8 cellular contexts compared by ENCODE assay signal in genomic region chr19:13060964-13061927, GRCh38. TPM values are rescaled to one million over a fixed set of nuclear protein-coding genes. Genes with fewer than 3 reads are reported as not detected.
A peak's percentile ranks its signal among the peaks of the same experiment; 100 is the strongest.
DNase-seq lines count a peak whose midpoint lies in the region; ATAC-seq and FAIRE-seq lines count a peak whose summit lies in the region.

No MANE protein-coding gene starts in this region.

- H3K4me2 ChIP-seq in mesendoderm (ENCODE audit: low read length): peak overlapping the region; percentile 73

- H3K27me3 ChIP-seq in NT2/D1 (ENCODE audit: insufficient read depth, insufficient read length) (peaks cover 98% of the 10 kb centered on the region), mesendoderm (ENCODE audit: insufficient read depth, low read length, poor library complexity) (peaks cover 48% of the 10 kb centered on the region)

- H3K79me2 ChIP-seq in mesendoderm (ENCODE audit: control insufficient read depth, insufficient read depth, low read length): no peaks in the 10 kb centered on the region

- H4K8ac ChIP-seq in mesendoderm (ENCODE audit: low read depth, low read length): no peak overlapping the region

- H2BK5ac ChIP-seq in mesendoderm (ENCODE audit: low read length): no peak overlapping the region

- no peak overlapping the region for H4K5ac ChIP-seq in mesendoderm (ENCODE audit: low read length)

- H3K4me3 ChIP-seq in NT2/D1 (ENCODE audit: insufficient read length, low read depth): peak overlapping the region; percentile 52
- no peak overlapping the region for H3K4me3 ChIP-seq in mesendoderm (ENCODE audit: low read length)

- H3K79me1 ChIP-seq in mesendoderm (ENCODE audit: low read length): no peaks in the 10 kb centered on the region

- DNase-seq in ELF-1 (ENCODE audit: low read depth, low spot score): peak; percentile 92
- DNase-seq in HTR-8/SVneo (ENCODE audit: insufficient read length, low spot score): peak; percentile 85
- DNase-seq in NT2/D1 (ENCODE audit: low read depth, low spot score): peak; percentile 68
- DNase-seq in activated CD8-positive, alpha-beta memory T cell treated with anti-CD3 and anti-CD28 coated beads, Interleukin-2, amount 50 U/mL, for 48 hours: peak; percentile 92
- DNase-seq in mesendoderm: peak; percentile 77
- peak; percentile 46 for DNase-seq in stimulated activated CD8-positive, alpha-beta memory T cell treated with anti-CD3 and anti-CD28 coated beads, Interleukin-12 subunit alpha, Interleukin-12 subunit beta, amount 100 ng/mL, for 24 hours (ENCODE audit: extremely low read depth)

- H3K18ac ChIP-seq in mesendoderm (ENCODE audit: low read length): no peak overlapping the region

- peak overlapping the region; percentile 62 for H3K9ac ChIP-seq in NT2/D1 (ENCODE audit: insufficient read length, low read depth)
- H3K9ac ChIP-seq in mesendoderm (ENCODE audit: low read length): no peak overlapping the region

- no peak overlapping the region for H2AK5ac ChIP-seq in mesendoderm (ENCODE audit: low read length)

- H2BK15ac ChIP-seq in mesendoderm (replicated peaks; ENCODE audit: low read depth): no peak overlapping the region

- H3K36me3 ChIP-seq in NT2/D1 (ENCODE audit: insufficient read depth, insufficient read length, low read length): no peaks in the 10 kb centered on the region
- H3K36me3 ChIP-seq in mesendoderm (ENCODE audit: control insufficient read depth, insufficient read depth, low read length): no peaks in the 10 kb centered on the region

- no peak overlapping the region for H2BK120ac ChIP-seq in mesendoderm (ENCODE audit: low read depth, low read length)

- no peak overlapping the region for H3K56ac ChIP-seq in mesendoderm (ENCODE audit: low read length)

- ATAC-seq in HG03196 (IDR thresholded peaks at IDR 0.05; ENCODE audit: unreplicated experiment): no peak

- FAIRE-seq in HTR-8/SVneo (lab: Jason Lieb, UNC) (peak; percentile 80), endometrium (lab: Jason Lieb, UNC) (peak; percentile 35)

- H3K4me1 ChIP-seq in NT2/D1 (ENCODE audit: insufficient read depth, insufficient read length): peaks cover 24% of the 10 kb centered on the region
- no peaks in the 10 kb centered on the region for H3K4me1 ChIP-seq in mesendoderm (ENCODE audit: control insufficient read depth, low read depth, low read length)

- no peak overlapping the region for H3K23ac ChIP-seq in mesendoderm (ENCODE audit: low read length)

- no peaks in the 10 kb centered on the region for H3K9me3 ChIP-seq in NT2/D1 (ENCODE audit: insufficient read depth, low read length)

- H3K4ac ChIP-seq in mesendoderm (ENCODE audit: low read depth, low read length): no peak overlapping the region

- whole genome bisulfite sequencing in mesendoderm (ENCODE audit: extremely low coverage, insufficient coverage, low lambda C conversion rate): no CpG with 5 or more reads among the region's 40 CpGs

- no peak overlapping the region for H3K27ac ChIP-seq in mesendoderm (ENCODE audit: low read depth, low read length)

RNA-seq across cellular contexts. Expression of gene LYL1, which starts 41.4 kb away (rescaled TPM):
- 0.48 TPM for polyA plus RNA-seq in mesendoderm (2013, experiment 1 of 2)
- polyA plus RNA-seq in mesendoderm (2013, experiment 2 of 2): 0.62 TPM

RNA-seq across cellular contexts. Expression of gene TRMT1, which starts 55.3 kb away (rescaled TPM):
- polyA plus RNA-seq in mesendoderm (2013, experiment 1 of 2): 67.9 TPM
- 70.6 TPM for polyA plus RNA-seq in mesendoderm (2013, experiment 2 of 2)

RNA-seq across cellular contexts. Expression of gene NACC1, which starts 56.8 kb away (rescaled TPM):
- 210 TPM for polyA plus RNA-seq in mesendoderm (2013, experiment 1 of 2)
- polyA plus RNA-seq in mesendoderm (2013, experiment 2 of 2): 205 TPM
